In genomic region chr1:13700521-13701273, GRCh38 we compare ENCODE assay signal across 8 cellular contexts. TPM values are rescaled to one million over a fixed set of nuclear protein-coding genes. Genes with fewer than 3 reads are reported as not detected.
A peak's percentile ranks its signal among the peaks of the same experiment; 100 is the strongest.
DNase-seq lines count a peak whose midpoint lies in the region; ATAC-seq, FAIRE-seq and TF ChIP-seq lines count a peak whose summit lies in the region.

No MANE protein-coding gene starts in this region.

- peak overlapping the region; percentile 99 for H3K27ac ChIP-seq in SK-N-MC

- DNase-seq in GM18507 (ENCODE audit: extremely low spot score, insufficient read length, low read depth) (peak; percentile 25), SK-N-MC (ENCODE audit: low read depth, low spot score) (no peak), amniotic epithelial cell (ENCODE audit: low read depth) (peak; percentile 18), left ventricle myocardium superior (peak; percentile 65), retinal pigment epithelial cell (ENCODE audit: low read depth) (no peak), mesenteric fat pad (ENCODE audit: low spot score) (no peak), amniotic stem cell (lab: John Stamatoyannopoulos, UW) (no peak)

- intact Hi-C loops in left ventricle myocardium superior (cut with micrococcal nuclease) = no loop called here

- FAIRE-seq in GM18507 (lab: Jason Lieb, UNC) = no peak

- no peaks in the 10 kb centered on the region; the same call in 1 of the 2 replicates for H3K9me3 ChIP-seq in SK-N-MC (ENCODE audit: low read depth, low read length)

- H3K36me3 ChIP-seq in SK-N-MC (ENCODE audit: insufficient read depth, low read length) = no peaks in the 10 kb centered on the region

- ATAC-seq in HG02798 (IDR thresholded peaks at IDR 0.05; ENCODE audit: poor library complexity, unreplicated experiment) (peak; percentile 43), left ventricle myocardium superior (peak; percentile 73)

- no peak for TF ChIP-seq CTCF in retinal pigment epithelial cell (conservative IDR thresholded peaks at IDR 0.05; ENCODE audit: low read depth, low read length)

- H3K9ac ChIP-seq in SK-N-MC (ENCODE audit: insufficient read length) = peak overlapping the region; percentile 88

- H3K4me3 ChIP-seq in SK-N-MC (peak overlapping the region; percentile 95), retinal pigment epithelial cell (ENCODE audit: low read length) (peak overlapping the region; percentile 61)

RNA-seq across cellular contexts. Expression of gene PRDM2, which starts 0.7 kb away (rescaled TPM):
- total RNA-seq in left ventricle myocardium superior = 38.5 TPM
- 38.1 TPM for total RNA-seq in mesenteric fat pad

Comparison
In these comparisons a context has a peak if more than half of its experiments do, and no peak if none do; other contexts are left out.
1. DNase-seq: peak in GM18507 (single experiment), amniotic epithelial cell (single experiment) and left ventricle myocardium superior (single experiment); none in SK-N-MC (single experiment), retinal pigment epithelial cell (single experiment), mesenteric fat pad (single experiment) and amniotic stem cell (single experiment).